In genomic region chr18:32771169-32771751, GRCh38 we compare ENCODE assay signal across 8 cellular contexts.
A peak's percentile ranks its signal among the peaks of the same experiment; 100 is the strongest.
DNase-seq lines count a peak whose midpoint lies in the region; ATAC-seq and TF ChIP-seq lines count a peak whose summit lies in the region.

No MANE protein-coding gene starts in this region.

- no peak overlapping the region for H3K27ac ChIP-seq in SU-DHL-6 (ENCODE audit: low read depth, low read length)

- H2AFZ ChIP-seq in SU-DHL-6 (ENCODE audit: low read depth, low read length, severe bottlenecking), result peak overlapping the region; percentile 17

- DNase-seq in NCI-H2227 (lab: John Stamatoyannopoulos, UW; ENCODE audit: unreplicated experiment), result peak; percentile 33
- no peak for DNase-seq in NCI-H2227 treated with DMSO at 0.1 percent for 48 hours (lab: John Stamatoyannopoulos, UW)
- no peak for DNase-seq in stimulated activated effector memory CD8-positive, alpha-beta T cell treated with anti-CD3 and anti-CD28 coated beads, Interleukin-12 subunit alpha, Interleukin-12 subunit beta, amount 100 ng/mL, for 72 hours (ENCODE audit: low spot score in 2 of 2)
- DNase-seq in activated CD4-positive, CD25-positive, alpha-beta regulatory T cell treated with anti-CD3 and anti-CD28 coated beads, Interleukin-2, amount 50 U/mL, for 72 hours, result no peak

- H3K36me3 Mint-ChIP-seq in stimulated activated effector memory CD8-positive, alpha-beta T cell treated with anti-CD3 and anti-CD28 coated beads, Interleukin-12 subunit alpha, Interleukin-12 subunit beta, amount 100 ng/mL, for 72 hours, result no peaks in the 10 kb centered on the region

- no peaks in the 10 kb centered on the region for H4K20me1 ChIP-seq in SU-DHL-6 (ENCODE audit: low read depth, low read length)

- H3K36me3 ChIP-seq in SU-DHL-6 (ENCODE audit: low read length), result no peaks in the 10 kb centered on the region
- no peaks in the 10 kb centered on the region for H3K36me3 ChIP-seq in iPS-15b (ENCODE audit: control insufficient read depth, insufficient read depth, low read length)

- H3K4me2 ChIP-seq in SU-DHL-6 (ENCODE audit: low read depth, low read length, poor library complexity, severe bottlenecking), result peak overlapping the region; percentile 54

- TF ChIP-seq CTCF in SU-DHL-6 (IDR thresholded peaks at IDR 0.05; ENCODE audit: insufficient read depth, low read length, poor library complexity, severe bottlenecking), result no peak

- no peaks in the 10 kb centered on the region for H3K9me2 ChIP-seq in SU-DHL-6 (replicated peaks; ENCODE audit: insufficient read depth, low read length)

- H3K4me1 Mint-ChIP-seq in stimulated activated effector memory CD8-positive, alpha-beta T cell treated with anti-CD3 and anti-CD28 coated beads, Interleukin-12 subunit alpha, Interleukin-12 subunit beta, amount 100 ng/mL, for 72 hours, result no peaks in the 10 kb centered on the region

- H3K27me3 ChIP-seq in SU-DHL-6 (ENCODE audit: low read length) (no peaks in the 10 kb centered on the region), iPS-15b (ENCODE audit: control insufficient read depth, insufficient read depth, low read length) (peaks cover 59% of the 10 kb centered on the region)

- peak overlapping the region; percentile 33 for H3K9ac ChIP-seq in SU-DHL-6 (ENCODE audit: low read length)
- no peak overlapping the region for H3K9ac ChIP-seq in iPS-15b (ENCODE audit: low read depth, low read length)

- H3K4me3 ChIP-seq in SU-DHL-6 (ENCODE audit: insufficient read depth, low read length, poor library complexity, severe bottlenecking), result peak overlapping the region; percentile 52
- peak overlapping the region; percentile 95 for H3K4me3 ChIP-seq in iPS-15b (ENCODE audit: low read depth, low read length)

- no peaks in the 10 kb centered on the region for H3K79me2 ChIP-seq in SU-DHL-6 (ENCODE audit: insufficient read depth, low read length)

- peaks cover 17% of the 10 kb centered on the region for H3K4me1 ChIP-seq in iPS-15b (ENCODE audit: control insufficient read depth, insufficient read depth, low read length)

- H3K9me3 Mint-ChIP-seq in stimulated activated effector memory CD8-positive, alpha-beta T cell treated with anti-CD3 and anti-CD28 coated beads, Interleukin-12 subunit alpha, Interleukin-12 subunit beta, amount 100 ng/mL, for 72 hours, result no peaks in the 10 kb centered on the region

- no peak for ATAC-seq in stimulated activated effector memory CD8-positive, alpha-beta T cell treated with anti-CD3 and anti-CD28 coated beads, Interleukin-12 subunit alpha, Interleukin-12 subunit beta, amount 100 ng/mL, for 72 hours
- ATAC-seq in HG03432 (IDR thresholded peaks at IDR 0.05; ENCODE audit: unreplicated experiment), result no peak
- ATAC-seq in GM18498 (IDR thresholded peaks at IDR 0.05; ENCODE audit: unreplicated experiment), result no peak

- H3K9me3 ChIP-seq in SU-DHL-6 (ENCODE audit: insufficient read depth, low read length) (no peaks in the 10 kb centered on the region), iPS-15b (ENCODE audit: control insufficient read depth, insufficient read depth, low read length) (no peaks in the 10 kb centered on the region)

- H3K27ac Mint-ChIP-seq in stimulated activated effector memory CD8-positive, alpha-beta T cell treated with anti-CD3 and anti-CD28 coated beads, Interleukin-12 subunit alpha, Interleukin-12 subunit beta, amount 100 ng/mL, for 72 hours, result no peak overlapping the region

- peak overlapping the region; percentile 38 for H3K4me3 Mint-ChIP-seq in stimulated activated effector memory CD8-positive, alpha-beta T cell treated with anti-CD3 and anti-CD28 coated beads, Interleukin-12 subunit alpha, Interleukin-12 subunit beta, amount 100 ng/mL, for 72 hours

- H3F3A ChIP-seq in SU-DHL-6 (ENCODE audit: insufficient read depth), result peaks cover 19% of the 10 kb centered on the region
